In genomic region chr3:194070634-194071409, GRCh38 we compare ENCODE assay signal across 8 cellular contexts.
DNase-seq lines count a peak whose midpoint lies in the region; ATAC-seq and TF ChIP-seq lines count a peak whose summit lies in the region.

No MANE protein-coding gene starts in this region.

- peak overlapping the region; percentile 75 for H3K4me2 ChIP-seq in osteoblast (ENCODE audit: insufficient read depth, low read length)

- ATAC-seq in GM21515 (IDR thresholded peaks at IDR 0.05; ENCODE audit: unreplicated experiment): peak; percentile 97

- peaks cover 18% of the 10 kb centered on the region for H3K4me1 Mint-ChIP-seq in activated naive CD4-positive, alpha-beta T cell treated with anti-CD3 and anti-CD28 coated beads, Interleukin-2, amount 10 ng/mL, durations not matched to agents 7 days and 5 days
- H3K4me1 Mint-ChIP-seq in glutamatergic neuron (ENCODE audit: low read depth, unreplicated experiment): peaks cover 2% of the 10 kb centered on the region

- WGBS in thymus: under 1% methylated on average over 84 of the region's 84 CpGs

- peaks cover 11% of the 10 kb centered on the region for H3K9me3 Mint-ChIP-seq in activated naive CD4-positive, alpha-beta T cell treated with anti-CD3 and anti-CD28 coated beads, Interleukin-2, amount 10 ng/mL, durations not matched to agents 7 days and 5 days
- H3K9me3 Mint-ChIP-seq in glutamatergic neuron (ENCODE audit: unreplicated experiment): peaks cover 11% of the 10 kb centered on the region

- DNase-seq in DMS79 (lab: John Stamatoyannopoulos, UW): peak; percentile 65
- peak; percentile 97 for DNase-seq in RPMI7951 (ENCODE audit: low read depth)
- peak; percentile 73 for DNase-seq in activated naive CD4-positive, alpha-beta T cell treated with anti-CD3 and anti-CD28 coated beads, Interleukin-2, amount 10 ng/mL, durations not matched to agents 7 days and 5 days
- peak; percentile 72 for DNase-seq in glutamatergic neuron
- DNase-seq in osteoblast (ENCODE audit: insufficient read length, low spot score, missing footprints): peak; percentile 99

- H3K9me3 ChIP-seq in HUES6 (ENCODE audit: control insufficient read depth, insufficient read depth, low read depth, low read length): peaks cover 12% of the 10 kb centered on the region
- peaks cover 3% of the 10 kb centered on the region for H3K9me3 ChIP-seq in osteoblast (ENCODE audit: low read depth, low read length)
- no peaks in the 10 kb centered on the region for H3K9me3 ChIP-seq in thymus (ENCODE audit: control insufficient read depth)

- H3K27me3 ChIP-seq in HUES6 (ENCODE audit: control insufficient read depth, insufficient read depth, low read length): peaks cover 37% of the 10 kb centered on the region
- H3K27me3 ChIP-seq in osteoblast (ENCODE audit: insufficient read depth, low read length): no peaks in the 10 kb centered on the region
- peaks cover 3% of the 10 kb centered on the region for H3K27me3 ChIP-seq in thymus (ENCODE audit: control insufficient read depth, insufficient read depth)

- H3K4me3 Mint-ChIP-seq in activated naive CD4-positive, alpha-beta T cell treated with anti-CD3 and anti-CD28 coated beads, Interleukin-2, amount 10 ng/mL, durations not matched to agents 7 days and 5 days: peak overlapping the region; percentile 67
- H3K4me3 Mint-ChIP-seq in glutamatergic neuron (ENCODE audit: unreplicated experiment): peak overlapping the region; percentile 73

- no peak overlapping the region for H3K27ac Mint-ChIP-seq in activated naive CD4-positive, alpha-beta T cell treated with anti-CD3 and anti-CD28 coated beads, Interleukin-2, amount 10 ng/mL, durations not matched to agents 7 days and 5 days
- H3K27ac Mint-ChIP-seq in glutamatergic neuron (ENCODE audit: unreplicated experiment): no peak overlapping the region

- H3K9ac ChIP-seq in HUES6 (ENCODE audit: low read length): peak overlapping the region; percentile 52

- peak overlapping the region; percentile 44 for H2AFZ ChIP-seq in osteoblast (ENCODE audit: low read length)

- CTCF ChIA-PET in activated naive CD4-positive, alpha-beta T cell treated with anti-CD3 and anti-CD28 coated beads, Interleukin-2, amount 10 ng/mL, durations not matched to agents 7 days and 5 days (lab: Charles Lee): no interaction called here

- H3K36me3 Mint-ChIP-seq in activated naive CD4-positive, alpha-beta T cell treated with anti-CD3 and anti-CD28 coated beads, Interleukin-2, amount 10 ng/mL, durations not matched to agents 7 days and 5 days: peaks cover 2% of the 10 kb centered on the region
- peaks cover 20% of the 10 kb centered on the region for H3K36me3 Mint-ChIP-seq in glutamatergic neuron (ENCODE audit: unreplicated experiment)

- H4K20me1 ChIP-seq in osteoblast (ENCODE audit: insufficient read depth, low read length): no peaks in the 10 kb centered on the region

- no peak for TF ChIP-seq CTCF in glutamatergic neuron (IDR thresholded peaks at IDR 0.05; ENCODE audit: partially characterized antibody, unreplicated experiment)
- TF ChIP-seq CTCF in osteoblast (IDR thresholded peaks at IDR 0.05; ENCODE audit: extremely low read depth, low read depth, low read length): no peak

- H3K36me3 ChIP-seq in HUES6 (ENCODE audit: control insufficient read depth, insufficient read depth, low read length) (no peaks in the 10 kb centered on the region), osteoblast (ENCODE audit: insufficient read depth, low read length) (no peaks in the 10 kb centered on the region), thymus (ENCODE audit: control insufficient read depth, insufficient read depth) (no peaks in the 10 kb centered on the region)

- H3K4me3 ChIP-seq in HUES6 (ENCODE audit: low read depth, low read length) (peak overlapping the region; percentile 57), osteoblast (ENCODE audit: insufficient read depth, low read length) (peak overlapping the region; percentile 57), thymus (ENCODE audit: low read length) (peak overlapping the region; percentile 58)

- no peaks in the 10 kb centered on the region for H3K79me2 ChIP-seq in osteoblast (ENCODE audit: insufficient read depth, low read length)

- H3K27ac ChIP-seq in HUES6 (ENCODE audit: low read depth, low read length): no peak overlapping the region; the same call in 1 of the 2 replicates
- H3K27ac ChIP-seq in osteoblast (ENCODE audit: low read depth, low read length): peak overlapping the region; percentile 72
- peak overlapping the region; percentile 77 for H3K27ac ChIP-seq in thymus (ENCODE audit: low read depth)

- H3K27me3 Mint-ChIP-seq in activated naive CD4-positive, alpha-beta T cell treated with anti-CD3 and anti-CD28 coated beads, Interleukin-2, amount 10 ng/mL, durations not matched to agents 7 days and 5 days: peaks cover 80% of the 10 kb centered on the region
- H3K27me3 Mint-ChIP-seq in glutamatergic neuron (ENCODE audit: unreplicated experiment): peaks cover 7% of the 10 kb centered on the region

- peaks cover 12% of the 10 kb centered on the region for H3K4me1 ChIP-seq in HUES6 (ENCODE audit: control insufficient read depth, insufficient read depth, low read length)
- H3K4me1 ChIP-seq in osteoblast (ENCODE audit: insufficient read depth, low read length): peaks cover 9% of the 10 kb centered on the region
- H3K4me1 ChIP-seq in thymus (ENCODE audit: control insufficient read depth, insufficient read depth, low read length): no peaks in the 10 kb centered on the region
